Comparison of ENCODE assay signal across 20 cellular contexts in the genomic region with DNA sequence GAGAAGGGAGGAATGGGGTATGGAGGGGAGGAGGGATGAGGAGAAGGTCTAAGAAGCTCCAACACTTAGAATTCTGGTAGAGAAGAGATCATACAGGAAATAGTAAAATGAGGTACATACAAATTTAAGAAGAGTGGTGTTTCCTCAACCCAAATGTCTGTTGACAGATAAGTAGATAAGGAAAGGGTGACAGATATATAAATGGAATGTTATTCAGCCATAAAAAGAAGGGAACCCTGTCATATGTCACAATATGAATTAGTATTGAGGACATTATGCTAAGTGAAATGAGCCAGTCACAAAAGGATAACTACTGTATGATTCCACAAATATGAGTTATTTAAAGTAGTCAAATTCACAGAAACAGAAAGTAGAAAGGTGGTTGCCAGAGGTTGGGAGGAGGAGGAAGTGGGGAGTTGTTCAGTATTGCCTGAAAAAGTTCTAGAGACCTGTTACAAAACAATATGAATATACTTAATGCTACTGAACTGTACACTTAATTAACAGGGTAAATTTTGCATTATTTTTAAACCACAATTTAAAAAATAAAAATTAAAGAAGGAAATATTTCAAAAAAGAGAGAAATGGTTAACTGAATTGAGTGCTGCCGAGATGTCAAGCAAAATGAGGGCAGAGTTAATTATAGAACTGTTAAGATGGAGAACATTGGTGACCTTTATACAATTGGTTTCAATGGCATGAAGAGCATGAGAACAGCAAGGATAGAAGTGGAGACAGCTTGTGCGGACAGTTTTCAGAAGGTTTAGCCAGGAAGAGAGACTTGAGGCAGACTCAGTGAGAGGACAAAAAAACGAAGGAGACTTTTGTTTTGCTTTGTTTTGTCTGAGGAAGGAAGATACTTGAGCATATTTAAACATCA. TPM values are rescaled to one million over a fixed set of nuclear protein-coding genes. Genes with fewer than 3 reads are reported as not detected.
A peak's percentile ranks its signal among the peaks of the same experiment; 100 is the strongest.
DNase-seq lines count a peak whose midpoint lies in the region; ATAC-seq, FAIRE-seq and TF ChIP-seq lines count a peak whose summit lies in the region.
"Had no signal": no experiment of that assay in that cellular context is flagged by ENCODE, and none has a peak within 500 bp of the region (broad histone marks: within the 10 kb centered on the region; RNA-seq: fewer than 3 reads in every experiment).

No MANE protein-coding gene starts in this region.

- TF ChIP-seq POLR2A in IMR-90 (IDR thresholded peaks at IDR 0.05; ENCODE audit: low read depth, low read length) (no peak), K562 (conservative IDR thresholded peaks at IDR 0.05) (no peak)

- H2BK120ac ChIP-seq in IMR-90 (ENCODE audit: low read depth, low read length), result peak overlapping the region; percentile 43; the same call in 1 of the 2 replicates

- peaks cover 11% of the 10 kb centered on the region for H3K4me1 Mint-ChIP-seq in activated naive CD8-positive, alpha-beta T cell treated with anti-CD3 and anti-CD28 coated beads, Interleukin-2, amount 10 ng/mL, durations not matched to agents 7 days and 5 days
- no peaks in the 10 kb centered on the region for H3K4me1 Mint-ChIP-seq in activated naive CD8-positive, alpha-beta T cell treated with anti-CD3 and anti-CD28 coated beads for 36 hours
- H3K4me1 Mint-ChIP-seq: neural crest cell had no signal

- no peak overlapping the region for H3K27ac ChIP-seq in IMR-90 (ENCODE audit: insufficient read depth, low read length)
- no peak overlapping the region for H3K27ac ChIP-seq in K562 (ENCODE audit: extremely low read depth, low read depth, low read length)
- H3K27ac ChIP-seq: colonic mucosa had no signal

- CTCF ChIA-PET in IMR-90 (lab: Yijun Ruan, JAX) (no interaction called here), K562 (lab: Yijun Ruan, JAX; ENCODE audit: low intra/inter-chr PET ratio) (no interaction called here)

- TF ChIP-seq EP300 in K562 (IDR thresholded peaks at IDR 0.05; ENCODE audit: low read length), result no peak

- H2AK5ac ChIP-seq in IMR-90 (ENCODE audit: low read depth, low read length), result no peak overlapping the region

- in situ Hi-C loops in IMR-90 (cut with MboI; ENCODE audit: low sequenced_read_pairs), result no loop called here
- in situ Hi-C loops in K562 (cut with MboI), result no loop called here

- H4K20me1 ChIP-seq in IMR-90 (ENCODE audit: insufficient read depth, low read length) (no peaks in the 10 kb centered on the region), K562 (replicated peaks; ENCODE audit: control insufficient read depth, insufficient read depth, low read length) (no peaks in the 10 kb centered on the region)

- H3K36me3 ChIP-seq in IMR-90 (ENCODE audit: control insufficient read depth, insufficient read depth, low read length) (no peaks in the 10 kb centered on the region), K562 (ENCODE audit: control insufficient read depth, insufficient read depth, low read length) (no peaks in the 10 kb centered on the region; the same call in 2 of the 3 replicates), skeletal muscle satellite cell (ENCODE audit: insufficient read depth, low read length) (no peaks in the 10 kb centered on the region), BE2C (no peaks in the 10 kb centered on the region)
- H3K36me3 ChIP-seq: colonic mucosa had no signal

- H3K9me3 ChIP-seq in IMR-90 (ENCODE audit: control insufficient read depth, insufficient read depth, low read length) (no peaks in the 10 kb centered on the region), K562 (replicated peaks; ENCODE audit: control insufficient read depth, insufficient read depth, low read depth, low read length) (no peaks in the 10 kb centered on the region), skeletal muscle satellite cell (replicated peaks; ENCODE audit: low read length) (no peaks in the 10 kb centered on the region), BE2C (no peaks in the 10 kb centered on the region)
- H3K9me3 ChIP-seq: colonic mucosa had no signal

- H3K27me3 ChIP-seq in IMR-90 (ENCODE audit: control insufficient read depth, insufficient read depth, low read length), result no peaks in the 10 kb centered on the region
- no peaks in the 10 kb centered on the region for H3K27me3 ChIP-seq in K562 (ENCODE audit: control insufficient read depth in 2 of 2, insufficient read depth in 2 of 2, low read length in 2 of 2)
- no peaks in the 10 kb centered on the region for H3K27me3 ChIP-seq in skeletal muscle satellite cell (ENCODE audit: control insufficient read depth, insufficient read depth, low read length)
- H3K27me3 ChIP-seq in BE2C, result no peaks in the 10 kb centered on the region
- H3K27me3 ChIP-seq: colonic mucosa had no signal

- BruUV-seq in IMR-90 (replicated peaks; lab: Mats Ljungman, UMichigan) (no TSS peak), K562 (replicated peaks; lab: Mats Ljungman, UMichigan) (no TSS peak)

- H3K4ac ChIP-seq in IMR-90 (ENCODE audit: low read depth, low read length), result no peak overlapping the region

- no peak overlapping the region for H3K4me3 ChIP-seq in IMR-90 (ENCODE audit: insufficient read depth, low read depth, low read length)
- H3K4me3 ChIP-seq in K562, result no peak overlapping the region
- H3K4me3 ChIP-seq in skeletal muscle satellite cell (ENCODE audit: low read length), result no peak overlapping the region
- H3K4me3 ChIP-seq in BE2C (ENCODE audit: low read depth, low read length), result no peak overlapping the region
- H3K4me3 ChIP-seq: colonic mucosa had no signal

- no peak overlapping the region for H2BK15ac ChIP-seq in IMR-90 (ENCODE audit: low read depth, low read length)

- H3K4me2 ChIP-seq in IMR-90 (ENCODE audit: low read depth, low read length) (peak overlapping the region; percentile 67; the same call in 1 of the 2 replicates), K562 (ENCODE audit: insufficient read depth, low read length) (peak overlapping the region; percentile 7; the same call in 1 of the 2 replicates), skeletal muscle satellite cell (ENCODE audit: low read length) (peak overlapping the region; percentile 56)

- no peak overlapping the region for H3K14ac ChIP-seq in IMR-90 (replicated peaks; ENCODE audit: low read depth, low read length)

- no peaks in the 10 kb centered on the region for H3K79me1 ChIP-seq in IMR-90 (ENCODE audit: low read depth in 1 of 2, low read length in 2 of 2)

- H3K4me1 ChIP-seq in IMR-90 (ENCODE audit: control insufficient read depth, insufficient read depth, low read length), result no peaks in the 10 kb centered on the region
- peaks cover 0 to 22% of the 10 kb centered on the region in 2 experiments; a peak in 3 of 5 replicates for H3K4me1 ChIP-seq in K562 (replicated peaks in 1 of 2; ENCODE audit: control insufficient read depth in 2 of 2, insufficient read depth in 2 of 2, low read length in 2 of 2)
- H3K4me1 ChIP-seq in skeletal muscle satellite cell (ENCODE audit: control insufficient read depth, insufficient read depth, low read length), result peaks cover 8% of the 10 kb centered on the region
- H3K4me1 ChIP-seq in BE2C, result no peaks in the 10 kb centered on the region

- no peaks in the 10 kb centered on the region for H3K9me3 Mint-ChIP-seq in activated naive CD8-positive, alpha-beta T cell treated with anti-CD3 and anti-CD28 coated beads, Interleukin-2, amount 10 ng/mL, durations not matched to agents 7 days and 5 days
- H3K9me3 Mint-ChIP-seq in activated naive CD8-positive, alpha-beta T cell treated with anti-CD3 and anti-CD28 coated beads for 36 hours, result no peaks in the 10 kb centered on the region
- H3K9me3 Mint-ChIP-seq: activated T-helper 1 cell treated with anti-CD3 and anti-CD28 coated beads, Interleukin-12 subunit alpha, Interleukin-12 subunit beta, Interleukin-2, Interleukin-4 antibody, amounts not matched to agents 30 ng/mL and 10 ng/mL and 1 ng/mL, durations not matched to agents 14 hours and 24 hours and 36 hours; neural crest cell; T-helper 2 cell treated with Interferon-gamma antibody and Interleukin-4, amounts not matched to agents 5 μg/mL and 100 μg/mL, for 36 hours had no signal

- no CpG with 5 or more reads among the region's 3 CpGs for WGBS in IMR-90 (ENCODE audit: extremely low coverage in 2 of 2, insufficient read length in 1 of 2), 2 experiments
- WGBS in K562 (ENCODE audit: insufficient coverage, low coverage, missing lambda C conversion rate), result 28% methylated on average over 3 of the region's 3 CpGs

- H3K18ac ChIP-seq in IMR-90 (ENCODE audit: low read depth, low read length), result no peak overlapping the region

- H3K79me2 ChIP-seq in K562 (ENCODE audit: control insufficient read depth, insufficient read depth, low read length), result no peaks in the 10 kb centered on the region

- dilution Hi-C loops in IMR-90 (cut with HindIII; ENCODE audit: low sequenced_read_pairs, unreplicated experiment), result no loop called here

- H4K8ac ChIP-seq in IMR-90 (ENCODE audit: low read depth in 2 of 2, low read length in 2 of 2), result no peak overlapping the region

- no peak overlapping the region for H4K5ac ChIP-seq in IMR-90 (ENCODE audit: low read depth, low read length)

- ATAC-seq in activated naive CD8-positive, alpha-beta T cell treated with anti-CD3 and anti-CD28 coated beads, Interleukin-2, amount 10 ng/mL, durations not matched to agents 7 days and 5 days (ENCODE audit: low read depth), result peak; percentile 60
- ATAC-seq in IMR-90 (ENCODE audit: low read depth), result no peak
- peak; percentile 8; the same call in 2 of the 3 replicates for ATAC-seq in K562
- ATAC-seq: stimulated activated naive CD8-positive, alpha-beta T cell treated with anti-CD3 and anti-CD28 coated beads, Interleukin-15, Interleukin-2, amounts not matched to agents 100 U/mL and 50 U/mL, for 24 hours had no signal

- H3K9me1 ChIP-seq in IMR-90 (ENCODE audit: insufficient read depth, low read length) (no peaks in the 10 kb centered on the region), K562 (ENCODE audit: control insufficient read depth, insufficient read depth, low read length) (no peaks in the 10 kb centered on the region)

- H4K91ac ChIP-seq in IMR-90 (ENCODE audit: insufficient read depth, low read depth, low read length), result no peak overlapping the region

- FAIRE-seq in K562 (lab: Jason Lieb, UNC), result no peak
- FAIRE-seq: GM19239 had no signal

- no peak overlapping the region for H2BK5ac ChIP-seq in IMR-90 (ENCODE audit: low read depth, low read length, poor library complexity, severe bottlenecking)

- no peak overlapping the region for H3K56ac ChIP-seq in IMR-90 (ENCODE audit: extremely low read depth, insufficient read depth, low read length)

- no peak overlapping the region for H2AK9ac ChIP-seq in IMR-90 (replicated peaks; ENCODE audit: low read depth, low read length, poor library complexity)

- H2BK20ac ChIP-seq in IMR-90 (ENCODE audit: low read depth, low read length), result no peak overlapping the region

- H3K36me3 Mint-ChIP-seq in activated naive CD8-positive, alpha-beta T cell treated with anti-CD3 and anti-CD28 coated beads, Interleukin-2, amount 10 ng/mL, durations not matched to agents 7 days and 5 days, result no peaks in the 10 kb centered on the region
- no peaks in the 10 kb centered on the region for H3K36me3 Mint-ChIP-seq in activated naive CD8-positive, alpha-beta T cell treated with anti-CD3 and anti-CD28 coated beads for 36 hours

- no peak overlapping the region for H3K27ac Mint-ChIP-seq in activated naive CD8-positive, alpha-beta T cell treated with anti-CD3 and anti-CD28 coated beads, Interleukin-2, amount 10 ng/mL, durations not matched to agents 7 days and 5 days
- no peak overlapping the region for H3K27ac Mint-ChIP-seq in activated naive CD8-positive, alpha-beta T cell treated with anti-CD3 and anti-CD28 coated beads for 36 hours
- H3K27ac Mint-ChIP-seq: activated T-helper 1 cell treated with anti-CD3 and anti-CD28 coated beads, Interleukin-12 subunit alpha, Interleukin-12 subunit beta, Interleukin-2, Interleukin-4 antibody, amounts not matched to agents 30 ng/mL and 10 ng/mL and 1 ng/mL, durations not matched to agents 14 hours and 24 hours and 36 hours; T-helper 2 cell treated with Interferon-gamma antibody and Interleukin-4, amounts not matched to agents 5 μg/mL and 100 μg/mL, for 36 hours had no signal

- DNase-seq in activated naive CD8-positive, alpha-beta T cell treated with anti-CD3 and anti-CD28 coated beads, Interleukin-2, amount 10 ng/mL, durations not matched to agents 7 days and 5 days, result no peak
- no peak for DNase-seq in activated naive CD8-positive, alpha-beta T cell treated with anti-CD3 and anti-CD28 coated beads for 36 hours
- DNase-seq in IMR-90 (no peak), K562 (ENCODE audit: extremely low read depth in 1 of 4, low spot score in 3 of 4) (no peak), pons (ENCODE audit: low spot score) (no peak), BE2C (no peak)
- DNase-seq in activated CD4-positive, alpha-beta T cell treated with anti-CD3 and anti-CD28 coated beads for 48 hours, result no peak
- DNase-seq: activated CD4-positive, alpha-beta T cell treated with anti-CD3 and anti-CD28 coated beads, Interleukin-2, amount 50 U/mL, for 48 hours; colonic mucosa; GOT3; Karpas-422; NCI-H1694 treated with DMSO at 0.1 percent for 48 hours; NCI-H524 treated with DMSO at 0.1 percent for 48 hours; stimulated activated naive CD8-positive, alpha-beta T cell treated with anti-CD3 and anti-CD28 coated beads, Interleukin-15, Interleukin-2, amounts not matched to agents 100 U/mL and 50 U/mL, for 24 hours had no signal

- intact Hi-C loops in IMR-90 (cut with micrococcal nuclease), result no loop called here
- intact Hi-C loops in K562 (cut with micrococcal nuclease), result no loop called here

- no peak overlapping the region for H2AFZ ChIP-seq in IMR-90 (replicated peaks; ENCODE audit: low read length, poor library complexity)
- H2AFZ ChIP-seq in K562 (ENCODE audit: low read depth, low read length), result peak overlapping the region; percentile 65

- TF ChIP-seq RAD21 in IMR-90 (IDR thresholded peaks at IDR 0.05; ENCODE audit: low read length), result no peak
- TF ChIP-seq RAD21 in K562 (CRISPR knock-in tag; conservative IDR thresholded peaks at IDR 0.05 in 1 of 2, IDR thresholded peaks at IDR 0.05 in 1 of 2), result no peak

- no peak overlapping the region for H3K4me3 Mint-ChIP-seq in activated naive CD8-positive, alpha-beta T cell treated with anti-CD3 and anti-CD28 coated beads, Interleukin-2, amount 10 ng/mL, durations not matched to agents 7 days and 5 days
- no peak overlapping the region for H3K4me3 Mint-ChIP-seq in activated naive CD8-positive, alpha-beta T cell treated with anti-CD3 and anti-CD28 coated beads for 36 hours
- H3K4me3 Mint-ChIP-seq: activated T-helper 1 cell treated with anti-CD3 and anti-CD28 coated beads, Interleukin-12 subunit alpha, Interleukin-12 subunit beta, Interleukin-2, Interleukin-4 antibody, amounts not matched to agents 30 ng/mL and 10 ng/mL and 1 ng/mL, durations not matched to agents 14 hours and 24 hours and 36 hours; neural crest cell; T-helper 2 cell treated with Interferon-gamma antibody and Interleukin-4, amounts not matched to agents 5 μg/mL and 100 μg/mL, for 36 hours had no signal

- H3K9ac ChIP-seq in IMR-90 (ENCODE audit: low read depth, low read length), result no peak overlapping the region
- no peak overlapping the region for H3K9ac ChIP-seq in K562 (ENCODE audit: insufficient read depth in 1 of 2, low read depth in 2 of 2, low read length in 2 of 2)
- H3K9ac ChIP-seq in skeletal muscle satellite cell (ENCODE audit: low read depth, low read length), result no peak overlapping the region

- POLR2A ChIA-PET in activated naive CD8-positive, alpha-beta T cell treated with anti-CD3 and anti-CD28 coated beads, Interleukin-2, amount 10 ng/mL, durations not matched to agents 7 days and 5 days (lab: Charles Lee), result no interaction called here
- POLR2A ChIA-PET in IMR-90 (lab: Charles Lee; ENCODE audit: unreplicated experiment) (no interaction called here), K562 (lab: Yijun Ruan, JAX) (interaction anchor here (1.4 kb wide), 1 partner anchor 19 kb away, joined by 3 read pairs; no protein-coding TSS in a partner anchor)

- TF ChIP-seq CTCF in IMR-90 (conservative IDR thresholded peaks at IDR 0.05; ENCODE audit: low read depth, low read length) (no peak), K562 (IDR thresholded peaks at IDR 0.05 in 2 of 3, conservative IDR thresholded peaks at IDR 0.05 in 1 of 3; ENCODE audit: insufficient read depth in 2 of 3, low read depth in 1 of 3, low read length in 3 of 3) (no peak), BE2C (IDR thresholded peaks at IDR 0.05; ENCODE audit: low read depth, low read length) (no peak)

- H3K27me3 Mint-ChIP-seq in activated naive CD8-positive, alpha-beta T cell treated with anti-CD3 and anti-CD28 coated beads, Interleukin-2, amount 10 ng/mL, durations not matched to agents 7 days and 5 days, result peaks cover 3% of the 10 kb centered on the region
- H3K27me3 Mint-ChIP-seq in activated naive CD8-positive, alpha-beta T cell treated with anti-CD3 and anti-CD28 coated beads for 36 hours, result no peaks in the 10 kb centered on the region

- no peak overlapping the region for H3K23ac ChIP-seq in IMR-90 (ENCODE audit: low read depth, low read length)

RNA-seq across cellular contexts. Expression of gene ADGRF4, which starts 47.6 kb away (rescaled TPM):
- not detected for total RNA-seq in activated naive CD8-positive, alpha-beta T cell treated with anti-CD3 and anti-CD28 coated beads, Interleukin-2, amount 10 ng/mL, durations not matched to agents 7 days and 5 days
- not detected for total RNA-seq in activated naive CD8-positive, alpha-beta T cell treated with anti-CD3 and anti-CD28 coated beads for 36 hours
- total RNA-seq in IMR-90 (2012; rRNA removed) (under 0.01 TPM in 1 of 2 replicates, not detected in the other), K562 (2014; rRNA removed) (not detected in 2 replicates), K562 (2014; rRNA removed; fragmentation: Illumina TruSeq; extraction: Trizol) (not detected in 2 replicates), K562 (2015; rRNA removed; fragmentation: Illumina TruSeq; extraction: Trizol) (not detected in 2 replicates), K562 (2021) (not detected in 2 replicates)
- polyA plus RNA-seq in IMR-90 (2012; rRNA removed) (0.02 and 0.03 TPM in 2 replicates), K562 (2011; rRNA removed) (not detected in 2 replicates), K562 (2014; fragmentation: Illumina TruSeq; extraction: Trizol) (not detected in 2 replicates), K562 (2014; fragmentation: Nextera tagmentation; extraction: Ambion mirVana) (not detected), K562 (2014; rRNA removed) (not detected in 2 replicates)
- polyA plus RNA-seq in IMR-90 (2012; cell fraction: cytosol; rRNA removed), result 0.04 TPM in 1 of 2 replicates, not detected in the other
- 0.09 TPM in 1 of 2 replicates, not detected in the other for polyA plus RNA-seq in IMR-90 (2012; cell fraction: nucleus; rRNA removed; ENCODE audit: low replicate concordance)
- not detected in 2 replicates for total RNA-seq in K562 (2011; cell fraction: chromatin; rRNA removed; ENCODE audit: low replicate concordance)
- total RNA-seq in K562 (2011; cell fraction: nucleolus; rRNA removed), result not detected in 2 replicates
- not detected in 2 replicates for total RNA-seq in K562 (2011; cell fraction: nucleoplasm; rRNA removed)
- not detected in 2 replicates for polyA plus RNA-seq in K562 (2011; cell fraction: cytosol; rRNA removed)
- not detected in 2 replicates for polyA plus RNA-seq in K562 (2011; cell fraction: nucleus; rRNA removed)
- 0.04 TPM in 1 of 2 replicates, not detected in the other for polyA plus RNA-seq in K562 (2012)
- not detected in 2 replicates for polyA minus RNA-seq in K562 (2011; rRNA and poly(A)+ RNA removed)
- polyA minus RNA-seq in K562 (2011; cell fraction: cytosol; rRNA and poly(A)+ RNA removed), result not detected in 2 replicates
- not detected in 2 replicates for polyA minus RNA-seq in K562 (2011; cell fraction: nucleus; rRNA and poly(A)+ RNA removed)
- 0.22 and 0.25 TPM in 2 replicates for total RNA-seq in skeletal muscle satellite cell (2012; rRNA removed)
- not detected for polyA plus RNA-seq in BE2C (2012; ENCODE audit: insufficient read depth, insufficient read length, low read depth)
- total RNA-seq: A673; activated T-helper 1 cell treated with anti-CD3 and anti-CD28 coated beads, Interleukin-12 subunit alpha, Interleukin-12 subunit beta, Interleukin-2, Interleukin-4 antibody, amounts not matched to agents 30 ng/mL and 10 ng/mL and 1 ng/mL, durations not matched to agents 14 hours and 24 hours and 36 hours; neural crest cell had no signal

Comparison
In these comparisons a context has a peak if more than half of its experiments do, and no peak if none do; other contexts are left out.
1. H3K4me2 ChIP-seq: peak in every context shown above with its lines; median percentile 67 in IMR-90; 56 in skeletal muscle satellite cell; 7 in K562.